Comparison of ENCODE assay signal across 22 cellular contexts in genomic region chr10:16795410-16796073, GRCh38.
"Had no signal": no experiment of that assay in that cellular context is flagged by ENCODE, and none has a peak within 500 bp of the region (broad histone marks: within the 10 kb centered on the region; RNA-seq: fewer than 3 reads in every experiment).

No MANE protein-coding gene starts in this region.

- H2AFZ ChIP-seq: hepatocyte, parathyroid adenoma had no signal

- H3K27ac Mint-ChIP-seq: dendritic cell treated with granulocyte-macrophage colony-stimulating factor and Interleukin-4, amounts not matched to agents 40 ng/mL and 50 ng/mL, for 4 days; stimulated activated memory B cell treated with anti-CD40 and anti-IgM and Interleukin-4, amounts not matched to agents 10 μg/mL and 1 μg/mL and 100 μg/mL, for 72 hours; stimulated activated naive CD8-positive, alpha-beta T cell treated with anti-CD3 and anti-CD28 coated beads, Interleukin-15, amount 100 ng/mL, for 72 hours had no signal

- DNase-seq: effector memory CD8-positive, alpha-beta T cell; esophagus squamous epithelium; foreskin fibroblast; mammary epithelial cell; naive thymus-derived CD4-positive, alpha-beta T cell; occipital lobe; psoas muscle; retina; right lobe of liver; stimulated activated CD4-positive, alpha-beta T cell treated with anti-CD3 and anti-CD28 coated beads, Interleukin-4, amount 100 ng/mL, for 1 hour; stimulated activated CD8-positive, alpha-beta memory T cell treated with anti-CD3 and anti-CD28 coated beads, Interleukin-4, amount 100 ng/mL, for 48 hours; stimulated activated naive CD8-positive, alpha-beta T cell treated with anti-CD3 and anti-CD28 coated beads, Interleukin-15, amount 100 ng/mL, for 72 hours; testis; upper lobe of right lung had no signal

- ATAC-seq: effector memory CD8-positive, alpha-beta T cell; gastroesophageal sphincter; naive thymus-derived CD4-positive, alpha-beta T cell; psoas muscle; right lobe of liver; stimulated activated memory B cell treated with anti-CD40 and anti-IgM and Interleukin-4, amounts not matched to agents 10 μg/mL and 1 μg/mL and 100 μg/mL, for 72 hours; stimulated activated naive CD8-positive, alpha-beta T cell treated with anti-CD3 and anti-CD28 coated beads, Interleukin-15, amount 100 ng/mL, for 72 hours; upper lobe of right lung had no signal

- H3K9ac ChIP-seq: parathyroid adenoma had no signal

- H3K27ac ChIP-seq: esophagus squamous epithelium, gastroesophageal sphincter, hepatocyte, parathyroid adenoma, psoas muscle, right lobe of liver, testis, tibial nerve, upper lobe of right lung, vagina had no signal

- H3K4me2 ChIP-seq: hepatocyte had no signal

- H3K27me3 ChIP-seq: esophagus squamous epithelium, gastroesophageal sphincter, hepatocyte, right lobe of liver, testis, tibial nerve, upper lobe of right lung, vagina had no signal

- H3K27me3 Mint-ChIP-seq: dendritic cell treated with granulocyte-macrophage colony-stimulating factor and Interleukin-4, amounts not matched to agents 40 ng/mL and 50 ng/mL, for 4 days; effector memory CD8-positive, alpha-beta T cell; naive thymus-derived CD4-positive, alpha-beta T cell; stimulated activated memory B cell treated with anti-CD40 and anti-IgM and Interleukin-4, amounts not matched to agents 10 μg/mL and 1 μg/mL and 100 μg/mL, for 72 hours; stimulated activated naive CD8-positive, alpha-beta T cell treated with anti-CD3 and anti-CD28 coated beads, Interleukin-15, amount 100 ng/mL, for 72 hours had no signal

- H3K36me3 ChIP-seq: esophagus squamous epithelium, right lobe of liver, upper lobe of right lung, vagina had no signal

- H3K9me3 ChIP-seq: esophagus squamous epithelium, gastroesophageal sphincter, psoas muscle, right lobe of liver, testis, tibial nerve, upper lobe of right lung, vagina had no signal

- H3K9me3 Mint-ChIP-seq: dendritic cell treated with granulocyte-macrophage colony-stimulating factor and Interleukin-4, amounts not matched to agents 40 ng/mL and 50 ng/mL, for 4 days; effector memory CD8-positive, alpha-beta T cell; stimulated activated memory B cell treated with anti-CD40 and anti-IgM and Interleukin-4, amounts not matched to agents 10 μg/mL and 1 μg/mL and 100 μg/mL, for 72 hours had no signal

- H3K4me3 Mint-ChIP-seq: dendritic cell treated with granulocyte-macrophage colony-stimulating factor and Interleukin-4, amounts not matched to agents 40 ng/mL and 50 ng/mL, for 4 days; effector memory CD8-positive, alpha-beta T cell; stimulated activated memory B cell treated with anti-CD40 and anti-IgM and Interleukin-4, amounts not matched to agents 10 μg/mL and 1 μg/mL and 100 μg/mL, for 72 hours; stimulated activated naive CD8-positive, alpha-beta T cell treated with anti-CD3 and anti-CD28 coated beads, Interleukin-15, amount 100 ng/mL, for 72 hours had no signal

- H3K4me1 ChIP-seq: esophagus squamous epithelium, parathyroid adenoma, right lobe of liver, testis, tibial nerve, upper lobe of right lung, vagina had no signal

- FAIRE-seq: colon had no signal

- H3K4me3 ChIP-seq: esophagus squamous epithelium, gastroesophageal sphincter, hepatocyte, psoas muscle, right lobe of liver, testis, tibial nerve, upper lobe of right lung, vagina had no signal
